ENCODE assay signal across 1 cellular context in genomic region chr6:56954389-56955170, GRCh38.
TF ChIP-seq lines count a peak whose summit lies in the region.

Gene BEND6 (plus strand): TSS chr6:56955107. CDS start chr6:56981811, 26,704 bp downstream.

TF ChIP-seq in K562, 482 proteins besides CTCF, POLR2A, EP300 and RAD21 (continued from another document and continues in another):
- TF ChIP-seq PRDM10 (IDR thresholded peaks at IDR 0.05; ENCODE audit: partially characterized antibody) (no peak), ZNF282 (CRISPR knock-in tag; IDR thresholded peaks at IDR 0.05) (no peak), ARID3A (IDR thresholded peaks at IDR 0.05; ENCODE audit: borderline replicate concordance, low read depth, low read length) (no peak), ZNF764 (CRISPR knock-in tag; IDR thresholded peaks at IDR 0.05; ENCODE audit: low read depth) (no peak), BCOR (IDR thresholded peaks at IDR 0.05) (no peak), PKNOX1 (IDR thresholded peaks at IDR 0.05) (no peak), NONO (IDR thresholded peaks at IDR 0.05; ENCODE audit: low read depth in 2 of 2, low read length in 1 of 2) (peak; percentile 28 to 45; a peak in 3 of 4 replicates), FOXJ2 (tag; IDR thresholded peaks at IDR 0.05) (no peak), KAT8 (IDR thresholded peaks at IDR 0.05; ENCODE audit: low read depth) (no peak), ERF (CRISPR knock-in tag; IDR thresholded peaks at IDR 0.05) (no peak), ZNF518B (CRISPR knock-in tag; IDR thresholded peaks at IDR 0.05) (no peak), MAFF (IDR thresholded peaks at IDR 0.05; ENCODE audit: low read length) (no peak; the same call in 1 of the 2 replicates), ZNF121 (CRISPR knock-in tag; conservative IDR thresholded peaks at IDR 0.05) (no peak), THAP12 (CRISPR knock-in tag; IDR thresholded peaks at IDR 0.05) (0 out of 2 replicates have a peak, but pooled peaks have one; percentile 30), ZNF143 (CRISPR knock-in tag; IDR thresholded peaks at IDR 0.05) (no peak), ZNF124 (CRISPR knock-in tag; IDR thresholded peaks at IDR 0.05) (no peak), JUN (IDR thresholded peaks at IDR 0.05; ENCODE audit: borderline replicate concordance, low read depth, low read length) (no peak), JUN (CRISPR knock-in tag; IDR thresholded peaks at IDR 0.05; ENCODE audit: borderline replicate concordance) (no peak), ZBTB7A (IDR thresholded peaks at IDR 0.05; ENCODE audit: borderline replicate concordance, control insufficient read depth, low read depth, low read length) (peak; percentile 59), ZNF57 (CRISPR knock-in tag; IDR thresholded peaks at IDR 0.05) (no peak), POLR2AphosphoS5 (IDR thresholded peaks at IDR 0.05; ENCODE audit: control insufficient read depth, insufficient read depth, low read depth, low read length) (no peak), ATF6 (CRISPR knock-in tag; IDR thresholded peaks at IDR 0.05) (no peak), DEAF1 (CRISPR knock-in tag; IDR thresholded peaks at IDR 0.05) (no peak), FOXP1 (CRISPR knock-in tag; IDR thresholded peaks at IDR 0.05) (no peak; the same call in 1 of the 2 replicates), FOXK1 (CRISPR knock-in tag; IDR thresholded peaks at IDR 0.05; ENCODE audit: borderline replicate concordance) (no peak), ZMIZ1 (IDR thresholded peaks at IDR 0.05; ENCODE audit: low read depth in 2 of 2, low read length in 2 of 2) (no peak), ZNF280B (CRISPR knock-in tag; IDR thresholded peaks at IDR 0.05) (no peak), ZNF253 (CRISPR knock-in tag; conservative IDR thresholded peaks at IDR 0.05) (no peak), POU5F1 (IDR thresholded peaks at IDR 0.05; ENCODE audit: borderline replicate concordance, low read depth, low read length, partially characterized antibody) (no peak), SFPQ (IDR thresholded peaks at IDR 0.05; ENCODE audit: low read depth, low read length) (no peak), SP1 (CRISPR knock-in tag; IDR thresholded peaks at IDR 0.05) (no peak), TCF7L2 (IDR thresholded peaks at IDR 0.05; ENCODE audit: low read depth, low read length) (no peak)
